Comparison of ENCODE assay signal across 28 cellular contexts in genomic region chr4:182215171-182215570, GRCh38. TPM values are rescaled to one million over a fixed set of nuclear protein-coding genes. Genes with fewer than 3 reads are reported as not detected.
"Had no signal": no experiment of that assay in that cellular context is flagged by ENCODE, and none has a peak within 500 bp of the region (broad histone marks: within the 10 kb centered on the region; RNA-seq: fewer than 3 reads in every experiment).

No MANE protein-coding gene starts in this region.

- H3K4me1 Mint-ChIP-seq: naive B cell; stimulated activated effector memory CD8-positive, alpha-beta T cell treated with anti-CD3 and anti-CD28 coated beads, Interleukin-12 subunit alpha, Interleukin-12 subunit beta, amount 100 ng/mL, for 72 hours had no signal

- H3K27me3 ChIP-seq: colonic mucosa, esophagus muscularis mucosa, foreskin keratinocyte, gastroesophageal sphincter, hepatocyte, neural progenitor cell, right lobe of liver, testis, tibial artery had no signal

- H3K27me3 Mint-ChIP-seq: dendritic cell treated with granulocyte-macrophage colony-stimulating factor and Interleukin-4, amounts not matched to agents 40 ng/mL and 50 ng/mL, for 4 days; natural killer cell treated with Interleukin-12 subunit alpha and Interleukin-12 subunit beta and Interleukin-15 and Interleukin-18, amount 100 ng/mL, for 72 hours; type B pancreatic cell had no signal

- H3K9me3 ChIP-seq: colonic mucosa, esophagus muscularis mucosa, gastroesophageal sphincter, heart left ventricle, left ventricle myocardium inferior, lower lobe of right lung, mucosa of descending colon, right lobe of liver, testis, tibial artery had no signal

- DNase-seq: colonic mucosa; effector CD8-positive, alpha-beta T cell; foreskin keratinocyte; heart left ventricle; kidney; left ventricle myocardium inferior; lower lobe of right lung; mucosa of descending colon; naive B cell; right lobe of liver; stimulated activated CD4-positive, alpha-beta T cell treated with anti-CD3 and anti-CD28 coated beads, Interleukin-2, amount 100 ng/mL, for 24 hours; stimulated activated CD4-positive, alpha-beta T cell treated with anti-CD3 and anti-CD28 coated beads, Interleukin-4, amount 100 ng/mL, for 24 hours; stimulated activated naive CD4-positive, alpha-beta T cell treated with Interleukin-2 at 50 U/mL for 16 hours; substantia nigra; testis; tibial artery had no signal

- H3K9me3 Mint-ChIP-seq: dendritic cell treated with granulocyte-macrophage colony-stimulating factor and Interleukin-4, amounts not matched to agents 40 ng/mL and 50 ng/mL, for 4 days; mesothelial cell of epicardium; neural progenitor cell; type B pancreatic cell had no signal

- H2AFZ ChIP-seq: hepatocyte, neural progenitor cell, parathyroid adenoma had no signal

- H3K36me3 Mint-ChIP-seq: mesothelial cell of epicardium; naive B cell; natural killer cell treated with Interleukin-12 subunit alpha and Interleukin-12 subunit beta and Interleukin-15 and Interleukin-18, amount 100 ng/mL, for 72 hours; stimulated activated effector memory CD8-positive, alpha-beta T cell treated with anti-CD3 and anti-CD28 coated beads, Interleukin-12 subunit alpha, Interleukin-12 subunit beta, amount 100 ng/mL, for 72 hours; type B pancreatic cell had no signal

- H3K4me3 ChIP-seq: colonic mucosa, esophagus muscularis mucosa, gastroesophageal sphincter, heart left ventricle, hepatocyte, left ventricle myocardium inferior, lower lobe of right lung, mucosa of descending colon, neural progenitor cell, right lobe of liver, testis, tibial artery had no signal

- H3K4me3 Mint-ChIP-seq: dendritic cell treated with granulocyte-macrophage colony-stimulating factor and Interleukin-4, amounts not matched to agents 40 ng/mL and 50 ng/mL, for 4 days; mesothelial cell of epicardium; naive B cell; natural killer cell treated with Interleukin-12 subunit alpha and Interleukin-12 subunit beta and Interleukin-15 and Interleukin-18, amount 100 ng/mL, for 72 hours; neural progenitor cell; stimulated activated effector memory CD8-positive, alpha-beta T cell treated with anti-CD3 and anti-CD28 coated beads, Interleukin-12 subunit alpha, Interleukin-12 subunit beta, amount 100 ng/mL, for 72 hours; type B pancreatic cell had no signal

- H3K27ac Mint-ChIP-seq: dendritic cell treated with granulocyte-macrophage colony-stimulating factor and Interleukin-4, amounts not matched to agents 40 ng/mL and 50 ng/mL, for 4 days; mesothelial cell of epicardium; naive B cell; natural killer cell treated with Interleukin-12 subunit alpha and Interleukin-12 subunit beta and Interleukin-15 and Interleukin-18, amount 100 ng/mL, for 72 hours; neural progenitor cell; progenitor cell of endocrine pancreas; stimulated activated effector memory CD8-positive, alpha-beta T cell treated with anti-CD3 and anti-CD28 coated beads, Interleukin-12 subunit alpha, Interleukin-12 subunit beta, amount 100 ng/mL, for 72 hours; type B pancreatic cell had no signal

- H3K27ac ChIP-seq: colonic mucosa, esophagus muscularis mucosa, foreskin keratinocyte, gastroesophageal sphincter, heart left ventricle, hepatocyte, left ventricle myocardium inferior, lower lobe of right lung, parathyroid adenoma, right lobe of liver, testis, tibial artery had no signal

- FAIRE-seq: endothelial cell of umbilical vein, kidney had no signal

- H3K79me2 ChIP-seq: hepatocyte, parathyroid adenoma had no signal

- H3K9ac ChIP-seq: neural progenitor cell, parathyroid adenoma had no signal

- ATAC-seq: foreskin keratinocyte; gastroesophageal sphincter; heart left ventricle; lower lobe of right lung; mucosa of descending colon; natural killer cell treated with Interleukin-12 subunit alpha and Interleukin-12 subunit beta and Interleukin-15 and Interleukin-18, amount 100 ng/mL, for 72 hours; right lobe of liver; stimulated activated effector memory CD8-positive, alpha-beta T cell treated with anti-CD3 and anti-CD28 coated beads, Interleukin-12 subunit alpha, Interleukin-12 subunit beta, amount 100 ng/mL, for 72 hours had no signal

- H3K4me2 ChIP-seq: hepatocyte, neural progenitor cell had no signal

- H3K4me1 ChIP-seq: colonic mucosa, esophagus muscularis mucosa, gastroesophageal sphincter, parathyroid adenoma, testis, tibial artery had no signal

- H3K36me3 ChIP-seq: colonic mucosa, esophagus muscularis mucosa, gastroesophageal sphincter, heart left ventricle, left ventricle myocardium inferior, lower lobe of right lung, neural progenitor cell, right lobe of liver, tibial artery had no signal

RNA-seq across cellular contexts. Expression of gene TENM3, which starts 28.0 kb away (rescaled TPM):
- total RNA-seq: natural killer cell treated with Interleukin-12 subunit alpha and Interleukin-12 subunit beta and Interleukin-15 and Interleukin-18, amount 100 ng/mL, for 72 hours had no signal
